ENCODE assay signal across 8 cellular contexts in the genomic region with DNA sequence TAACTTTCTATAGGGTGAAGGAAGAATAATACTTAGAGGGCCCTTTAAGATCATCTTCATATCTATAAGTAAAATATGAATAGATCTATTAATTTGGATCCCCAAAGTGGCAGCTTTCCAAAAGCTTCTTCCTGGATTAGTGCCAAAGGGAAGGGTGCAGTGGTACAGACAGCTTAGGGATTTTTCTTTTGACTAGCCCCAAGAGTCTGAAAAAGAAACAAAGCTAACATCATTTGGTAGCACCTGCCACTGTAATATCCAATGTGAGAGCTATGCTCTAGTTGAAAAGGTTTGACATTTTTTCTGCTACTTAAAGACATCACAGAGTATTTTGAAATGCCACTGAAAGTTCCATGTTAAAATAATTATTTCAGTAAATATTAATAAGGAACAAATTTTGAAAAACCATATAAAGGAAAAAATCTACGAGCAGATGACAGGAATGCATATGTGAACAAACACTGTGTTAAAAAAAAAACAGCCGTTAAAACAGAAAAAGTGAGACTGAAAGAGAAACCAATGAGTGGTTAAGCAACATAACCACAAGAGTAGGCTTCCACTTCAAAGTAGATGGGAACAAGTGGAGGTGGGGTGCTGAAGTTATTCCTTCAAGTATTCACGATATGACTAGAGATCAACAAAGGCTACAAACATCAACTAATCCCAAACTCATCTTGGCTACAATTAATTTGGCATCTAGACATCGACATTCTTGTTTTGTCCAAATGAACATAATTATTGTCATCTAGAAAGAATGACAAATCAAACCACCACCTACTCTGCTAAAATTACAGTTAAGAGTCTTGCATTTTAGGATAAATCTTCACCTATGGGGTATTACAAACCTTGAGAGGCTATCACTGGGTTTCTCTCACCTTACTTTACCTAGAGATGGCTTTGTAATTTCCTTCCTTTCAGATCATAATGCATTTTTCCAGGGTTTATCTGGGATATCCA.
A peak's percentile ranks its signal among the peaks of the same experiment; 100 is the strongest.
DNase-seq lines count a peak whose midpoint lies in the region; ATAC-seq, FAIRE-seq and TF ChIP-seq lines count a peak whose summit lies in the region.

No MANE protein-coding gene starts in this region.

- no peaks in the 10 kb centered on the region for H3K9me3 ChIP-seq in kidney (ENCODE audit: control insufficient read depth in 1 of 2, low read length in 2 of 2)

- H3K4me3 ChIP-seq in kidney (ENCODE audit: low read length in 2 of 2): no peak overlapping the region

- peak; percentile 85 for ATAC-seq in HG02973 (IDR thresholded peaks at IDR 0.05; ENCODE audit: unreplicated experiment)

- no peak overlapping the region for H3K27ac ChIP-seq in kidney (ENCODE audit: low read depth in 2 of 2, low read length in 2 of 2)

- peaks cover 10 to 48% of the 10 kb centered on the region in 2 donors for H3K36me3 ChIP-seq in kidney (ENCODE audit: control insufficient read depth in 1 of 2, insufficient read depth in 2 of 2, low read length in 2 of 2)

- no peak for TF ChIP-seq CTCF in kidney (IDR thresholded peaks at IDR 0.05; ENCODE audit: borderline replicate concordance, extremely low read depth, insufficient read depth)

- no peak overlapping the region for H3K9ac ChIP-seq in kidney (ENCODE audit: low read length in 2 of 2)

- no peak for FAIRE-seq in kidney (lab: Jason Lieb, UNC)

- DNase-seq in stimulated activated CD4-positive, alpha-beta T cell treated with anti-CD3 and anti-CD28 coated beads, Interleukin-2, amount 100 ng/mL, for 4 hours (ENCODE audit: low read depth): peak; percentile 4
- DNase-seq in stimulated activated CD4-positive, alpha-beta T cell treated with anti-CD3 and anti-CD28 coated beads, Interleukin-2, amount 100 ng/mL, for 48 hours: no peak
- DNase-seq in RPMI8226 (peak; percentile 19), kidney (no peak), amniotic stem cell (lab: John Stamatoyannopoulos, UW) (no peak), NCI-H2171 treated with DMSO at 0.1 percent for 48 hours (lab: John Stamatoyannopoulos, UW) (no peak), HUDEP-2 (lab: John Stamatoyannopoulos, UW; ENCODE audit: unreplicated experiment in 76 of 76) (no peak)

- no peaks in the 10 kb centered on the region for H3K4me1 ChIP-seq in kidney (ENCODE audit: control insufficient read depth in 1 of 2, insufficient read depth in 1 of 2, low read depth in 1 of 2, low read length in 2 of 2)

- intact Hi-C loops in kidney (cut with DNase I): no loop called here

Comparison
In these comparisons a context has a peak if more than half of its experiments do, and no peak if none do; other contexts are left out.
1. DNase-seq: peak in stimulated activated CD4-positive, alpha-beta T cell treated with anti-CD3 and anti-CD28 coated beads, Interleukin-2, amount 100 ng/mL, for 4 hours (single experiment) and RPMI8226 (single experiment); none in stimulated activated CD4-positive, alpha-beta T cell treated with anti-CD3 and anti-CD28 coated beads, Interleukin-2, amount 100 ng/mL, for 48 hours (0 of 2), kidney (single experiment), amniotic stem cell (single experiment), NCI-H2171 treated with DMSO at 0.1 percent for 48 hours (single experiment) and HUDEP-2 (0 of 76).